ENCODE assay signal across 8 cellular contexts in genomic region chr11:31817054-31817620, GRCh38. TPM values are rescaled to one million over a fixed set of nuclear protein-coding genes. Genes with fewer than 3 reads are reported as not detected.
DNase-seq lines count a peak whose midpoint lies in the region; ATAC-seq lines count a peak whose summit lies in the region.

No MANE protein-coding gene starts in this region.

- peak overlapping the region; percentile 55 for H3K4me3 Mint-ChIP-seq in activated T-cell treated with anti-CD3 and anti-CD28 coated beads, Interleukin-2, amount 50 U/mL, for 4 hours

- no peak overlapping the region for H3K27ac ChIP-seq in SJCRH30
- H3K27ac ChIP-seq in subcutaneous abdominal adipose tissue (ENCODE audit: low read depth, low read length): no peak overlapping the region

- no peak overlapping the region for H3K9ac ChIP-seq in subcutaneous abdominal adipose tissue (ENCODE audit: low read length in 5 of 5)

- peaks cover 2% of the 10 kb centered on the region for H3K9me3 Mint-ChIP-seq in activated T-cell treated with anti-CD3 and anti-CD28 coated beads, Interleukin-2, amount 50 U/mL, for 4 hours

- H3K4me3 ChIP-seq in SJCRH30: peak overlapping the region; percentile 47
- peak overlapping the region in 4 of 5 donors; percentile 19 to 56 (median 35) for H3K4me3 ChIP-seq in subcutaneous abdominal adipose tissue (ENCODE audit: low read depth in 1 of 5, low read length in 5 of 5)

- H3K4me1 ChIP-seq in SJCRH30: no peaks in the 10 kb centered on the region
- H3K4me1 ChIP-seq in subcutaneous abdominal adipose tissue (ENCODE audit: control insufficient read depth in 5 of 5, insufficient read depth in 5 of 5, low read length in 5 of 5): peaks cover 0 to 62% (median 60%) of the 10 kb centered on the region in 5 donors

- H3K27me3 ChIP-seq in SJCRH30 (no peaks in the 10 kb centered on the region), subcutaneous abdominal adipose tissue (ENCODE audit: control insufficient read depth in 5 of 5, insufficient read depth in 4 of 5, low read length in 5 of 5) (peaks cover 80 to 97% (median 93%) of the 10 kb centered on the region in 5 donors)

- peaks cover 73% of the 10 kb centered on the region for H3K27me3 Mint-ChIP-seq in activated T-cell treated with anti-CD3 and anti-CD28 coated beads, Interleukin-2, amount 50 U/mL, for 4 hours (ENCODE audit: low read depth)

- peak; percentile 12 to 21 for ATAC-seq in activated T-cell treated with anti-CD3 and anti-CD28 coated beads, Interleukin-2, amount 50 U/mL, for 4 hours
- ATAC-seq in HG02610 (IDR thresholded peaks at IDR 0.05; ENCODE audit: unreplicated experiment) (no peak), HG03460 (IDR thresholded peaks at IDR 0.05; ENCODE audit: unreplicated experiment) (no peak)

- H3K36me3 ChIP-seq in SJCRH30: no peaks in the 10 kb centered on the region
- H3K36me3 ChIP-seq in subcutaneous abdominal adipose tissue (ENCODE audit: control insufficient read depth in 5 of 5, insufficient read depth in 5 of 5, low read length in 5 of 5): no peaks in the 10 kb centered on the region

- peaks cover 37% of the 10 kb centered on the region for H3K4me1 Mint-ChIP-seq in activated T-cell treated with anti-CD3 and anti-CD28 coated beads, Interleukin-2, amount 50 U/mL, for 4 hours (ENCODE audit: low read depth)

- H3K36me3 Mint-ChIP-seq in activated T-cell treated with anti-CD3 and anti-CD28 coated beads, Interleukin-2, amount 50 U/mL, for 4 hours (ENCODE audit: insufficient read depth): peaks cover 3% of the 10 kb centered on the region

- DNase-seq in activated T-cell treated with anti-CD3 and anti-CD28 coated beads, Interleukin-2, amount 50 U/mL, for 4 hours: no peak
- DNase-seq in activated T-cell treated with anti-CD3 and anti-CD28 coated beads for 4 hours: no peak
- no peak for DNase-seq in SJCRH30
- peak; percentile 50 for DNase-seq in glomerular visceral epithelial cell (ENCODE audit: extremely low spot score)
- no peak for DNase-seq in COLO829 (ENCODE audit: low spot score)

- no peaks in the 10 kb centered on the region for H3K9me3 ChIP-seq in SJCRH30 (replicated peaks)
- no peaks in the 10 kb centered on the region for H3K9me3 ChIP-seq in subcutaneous abdominal adipose tissue (ENCODE audit: control insufficient read depth in 5 of 5, low read length in 5 of 5)

RNA-seq across cellular contexts. Expression of gene PAX6, which starts 6.0 kb away (rescaled TPM):
- total RNA-seq in activated T-cell treated with anti-CD3 and anti-CD28 coated beads, Interleukin-2, amount 50 U/mL, for 4 hours: not detected
- total RNA-seq in SJCRH30 (2014; rRNA removed; shearing (Covaris generic)): 6.6 and 9.3 TPM in 2 replicates

Comparison
In these comparisons a context has a peak if more than half of its experiments do, and no peak if none do; other contexts are left out.
1. ATAC-seq: peak in activated T-cell treated with anti-CD3 and anti-CD28 coated beads, Interleukin-2, amount 50 U/mL, for 4 hours (2 of 2); none in HG02610 (single experiment) and HG03460 (single experiment).